8 cellular contexts compared by ENCODE assay signal in the genomic region with DNA sequence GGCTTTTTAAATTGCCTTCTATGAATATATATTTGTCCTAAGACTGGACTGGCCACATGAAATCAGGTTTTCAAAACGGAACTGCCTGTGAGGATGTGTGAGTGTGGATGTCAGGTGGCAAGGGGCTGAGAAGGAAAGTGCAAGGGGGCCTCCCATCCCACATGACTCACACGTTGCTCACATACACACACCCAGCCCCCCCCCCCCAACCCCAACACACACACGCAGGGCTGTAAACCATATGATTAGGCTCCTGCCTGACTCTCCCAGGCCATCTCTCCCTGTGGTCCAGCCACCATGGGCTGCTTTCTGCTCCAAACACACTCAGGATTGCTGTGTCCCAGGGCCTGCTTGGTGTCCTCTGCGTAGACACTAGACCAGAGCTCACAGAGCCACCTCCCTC. TPM values are rescaled to one million over a fixed set of nuclear protein-coding genes. Genes with fewer than 3 reads are reported as not detected.
A peak's percentile ranks its signal among the peaks of the same experiment; 100 is the strongest.
DNase-seq lines count a peak whose midpoint lies in the region; ATAC-seq and TF ChIP-seq lines count a peak whose summit lies in the region.

No MANE protein-coding gene starts in this region.

- peak overlapping the region; percentile 74 for H4K8ac ChIP-seq in trophoblast cell (ENCODE audit: low read depth, low read length)

- no peak overlapping the region for H3K23ac ChIP-seq in trophoblast cell (ENCODE audit: low read length)

- peak overlapping the region; percentile 17 for H3K27ac ChIP-seq in colonic mucosa
- H3K27ac ChIP-seq in trophoblast cell (ENCODE audit: low read depth, low read length), result peak overlapping the region; percentile 70

- H3K9ac ChIP-seq in colonic mucosa (ENCODE audit: low read depth in 2 of 2, low read length in 2 of 2) (peak overlapping the region in 1 of 2 donors; percentile 26), trophoblast cell (ENCODE audit: low read length) (no peak overlapping the region)

- no peak for ATAC-seq in GM18498 (IDR thresholded peaks at IDR 0.05; ENCODE audit: unreplicated experiment)

- no CpG with 5 or more reads among the region's 4 CpGs for WGBS in trophoblast cell (ENCODE audit: extremely low coverage, insufficient coverage, insufficient read length)

- no peak overlapping the region for H4K12ac ChIP-seq in trophoblast cell (ENCODE audit: low read depth, low read length)

- peak overlapping the region; percentile 85 for H4K91ac ChIP-seq in trophoblast cell (ENCODE audit: low read depth, low read length)

- peak overlapping the region; percentile 87 for H2AK5ac ChIP-seq in trophoblast cell (ENCODE audit: low read length)

- intact Hi-C loops in colonic mucosa (cut with DNase I), result no loop called here

- TF ChIP-seq CTCF in BE2C (IDR thresholded peaks at IDR 0.05; ENCODE audit: low read depth, low read length), result no peak
- TF ChIP-seq CTCF in colonic mucosa (IDR thresholded peaks at IDR 0.05), result no peak

- H3K79me2 ChIP-seq in trophoblast cell (ENCODE audit: control insufficient read depth, insufficient read depth, low read length, poor library complexity), result peaks cover 2% of the 10 kb centered on the region

- peak overlapping the region; percentile 86 for H2BK5ac ChIP-seq in trophoblast cell (ENCODE audit: low read depth, low read length, poor library complexity)

- peak overlapping the region; percentile 63 for H2BK120ac ChIP-seq in trophoblast cell (ENCODE audit: insufficient read depth, low read length, poor library complexity)

- peaks cover 18% of the 10 kb centered on the region for H3K79me1 ChIP-seq in trophoblast cell (ENCODE audit: low read length)

- H2AFZ ChIP-seq in trophoblast cell (ENCODE audit: insufficient read depth, low read length, poor library complexity), result peak overlapping the region; percentile 35

- peak overlapping the region; percentile 15 for H3K4me2 ChIP-seq in trophoblast cell (ENCODE audit: low read length)

- H3K4ac ChIP-seq in trophoblast cell (ENCODE audit: low read depth, low read length), result peak overlapping the region; percentile 40

- peak overlapping the region; percentile 75 for H3K18ac ChIP-seq in trophoblast cell (ENCODE audit: low read length)

- H3K9me3 ChIP-seq in BE2C, result no peaks in the 10 kb centered on the region
- H3K9me3 ChIP-seq in colonic mucosa, result no peaks in the 10 kb centered on the region
- no peaks in the 10 kb centered on the region for H3K9me3 ChIP-seq in trophoblast cell (ENCODE audit: insufficient read depth, low read depth, low read length)

- peak overlapping the region; percentile 75 for H3K14ac ChIP-seq in trophoblast cell (ENCODE audit: low read length)

- H3K36me3 ChIP-seq in BE2C, result no peaks in the 10 kb centered on the region
- no peaks in the 10 kb centered on the region for H3K36me3 ChIP-seq in colonic mucosa
- H3K36me3 ChIP-seq in trophoblast cell (ENCODE audit: control insufficient read depth in 1 of 2, insufficient read depth in 2 of 2, low read length in 2 of 2), result no peaks in the 10 kb centered on the region

- H3K4me1 ChIP-seq in BE2C, result peaks cover 10% of the 10 kb centered on the region
- H3K4me1 ChIP-seq in colonic mucosa, result no peaks in the 10 kb centered on the region
- peaks cover 23 to 27% of the 10 kb centered on the region in 2 experiments for H3K4me1 ChIP-seq in trophoblast cell (ENCODE audit: control insufficient read depth in 1 of 2, insufficient read depth in 2 of 2, low read length in 2 of 2)

- H3K4me3 ChIP-seq in BE2C (ENCODE audit: low read depth, low read length) (peak overlapping the region; percentile 42), colonic mucosa (no peak overlapping the region), trophoblast cell (ENCODE audit: low read depth, low read length) (no peak overlapping the region)

- H3K27me3 ChIP-seq in BE2C (no peaks in the 10 kb centered on the region), colonic mucosa (no peaks in the 10 kb centered on the region), trophoblast cell (ENCODE audit: insufficient read depth, low read length) (no peaks in the 10 kb centered on the region)

- DNase-seq in BE2C (peak; percentile 39), H4 (ENCODE audit: low spot score) (peak; percentile 54), SIG-M5 treated with dmso at 0.1 percent for 504 hours (lab: John Stamatoyannopoulos, UW; ENCODE audit: unreplicated experiment) (peak; percentile 80), colonic mucosa (peak; percentile 23), trophoblast cell (peak; percentile 27 to 36), SHP77 (lab: John Stamatoyannopoulos, UW) (no peak), COLO668 (lab: John Stamatoyannopoulos, UW; ENCODE audit: unreplicated experiment) (no peak)

- H2BK12ac ChIP-seq in trophoblast cell (ENCODE audit: low read length), result peak overlapping the region; percentile 65

RNA-seq across cellular contexts. Expression of a gene that starts 22.4 kb away (rescaled TPM):
- 64.6 TPM for polyA plus RNA-seq in BE2C (2012; ENCODE audit: insufficient read depth, insufficient read length, low read depth)
- total RNA-seq in H4 (2014; rRNA removed; shearing (Covaris generic)), result 91.8 and 107 TPM in 2 replicates
- total RNA-seq in colonic mucosa, result 10 to 100 TPM; 13.3 to 36.8 TPM
- 45.9 and 49.7 TPM in 2 replicates for polyA plus RNA-seq in trophoblast cell (2013)

Comparison
In these comparisons a context has a peak if more than half of its experiments do, and no peak if none do; other contexts are left out.
1. DNase-seq: peak in BE2C (single experiment), H4 (single experiment), SIG-M5 treated with dmso at 0.1 percent for 504 hours (single experiment), colonic mucosa (single experiment) and trophoblast cell (2 of 2); none in SHP77 (0 of 2) and COLO668 (single experiment).